ENCODE assay signal across 8 cellular contexts in the genomic region with DNA sequence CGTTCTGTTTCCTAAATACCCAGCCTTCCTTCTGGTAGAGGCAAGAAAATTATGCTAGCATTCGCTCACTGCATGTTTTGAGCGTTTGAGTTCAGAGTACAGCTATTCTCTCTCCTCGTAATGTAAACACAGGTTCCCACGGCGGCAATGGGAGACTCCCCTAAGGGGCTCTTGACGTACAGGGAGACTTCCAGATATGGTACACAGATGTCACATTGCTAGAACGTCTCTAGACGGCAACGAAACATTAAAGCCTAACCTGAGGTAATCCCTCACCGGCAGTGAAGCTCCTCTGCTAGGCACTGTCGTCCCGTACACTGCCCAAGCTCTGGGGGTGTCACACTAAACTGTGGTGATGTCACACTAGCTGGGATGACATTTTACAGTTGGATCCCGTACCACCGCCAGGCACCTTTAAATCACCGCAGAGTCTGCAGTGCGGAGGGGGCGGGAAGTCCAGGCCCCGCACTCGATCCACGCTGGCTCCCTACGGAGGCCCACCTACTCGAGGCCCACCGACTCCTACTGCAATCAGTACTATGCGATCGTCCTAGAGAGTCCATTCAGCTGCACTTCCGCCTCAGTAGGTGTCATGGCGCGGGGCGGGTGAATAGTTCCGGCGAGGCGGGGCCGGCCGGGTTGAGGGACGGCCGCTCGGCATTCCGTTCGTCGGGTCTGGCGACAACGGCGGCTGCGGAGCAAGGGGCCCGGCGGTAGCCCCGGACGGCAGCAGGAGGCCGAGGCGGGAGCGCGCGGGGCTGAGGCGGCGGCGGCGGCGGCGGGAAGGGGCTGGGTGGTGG. TPM values are rescaled to one million over a fixed set of nuclear protein-coding genes. Genes with fewer than 3 reads are reported as not detected.
DNase-seq lines count a peak whose midpoint lies in the region; ATAC-seq and TF ChIP-seq lines count a peak whose summit lies in the region.

Gene HIPK1, plus strand, starts transcription at position 375 of the 800 bp plus-strand sequence.

- no peak; the same call in 1 of the 2 replicates for TF ChIP-seq CTCF in PC-9 (conservative IDR thresholded peaks at IDR 0.05)
- no peak for TF ChIP-seq CTCF in epithelial cell of proximal tubule (conservative IDR thresholded peaks at IDR 0.05; ENCODE audit: low read depth, low read length)

- intact Hi-C loops in PC-9 (cut with micrococcal nuclease; ENCODE audit: unreplicated experiment), result loop anchor here (1.0 kb wide), 2 partner anchors 24 to 117 kb away; partner anchors contain the start of genes DCLRE1B and RSBN1

- H3K27ac ChIP-seq in PC-9, result peak within 1 kb of the TSS; percentile 61
- H3K27ac ChIP-seq in mucosa of rectum (ENCODE audit: low read depth in 2 of 2, low read length in 2 of 2), result peak within 1 kb of the TSS; percentile 97 to 99

- ATAC-seq in GM21576 (IDR thresholded peaks at IDR 0.05; ENCODE audit: unreplicated experiment), result peak; percentile 63

- TSS peak; percentile 83 for BruUV-seq in PC-9 (replicated peaks; lab: Mats Ljungman, UMichigan)

- DNase-seq in DMS153 (lab: John Stamatoyannopoulos, UW) (peak; percentile 71), PC-9 (peak; percentile 81 to 88), epithelial cell of proximal tubule (ENCODE audit: low read depth) (no peak)
- peak; percentile 94 for DNase-seq in activated T-cell treated with anti-CD3 and anti-CD28 coated beads, Interleukin-2, amount 50 U/mL, for 1 hour
- peak; percentile 94 for DNase-seq in stimulated activated CD8-positive, alpha-beta memory T cell treated with anti-CD3 and anti-CD28 coated beads, Interleukin-4, amount 100 ng/mL, for 48 hours

- H3F3A ChIP-seq in PC-9 (ENCODE audit: insufficient read depth, low read depth), result peaks cover 24% of the 10 kb centered on the region; the same call in 1 of the 2 replicates

- H2AFZ ChIP-seq in PC-9, result peak within 1 kb of the TSS; percentile 98

- CTCF ChIA-PET in PC-9 (lab: Charles Lee), result interaction anchor here (0.7 to 1.2 kb wide), 2 partner anchors 23 to 59 kb away, joined by 3 to 5 read pairs; partner anchors contain the start of gene DCLRE1B

- H3K36me3 ChIP-seq in PC-9 (ENCODE audit: low read depth) (no peaks in the 10 kb centered on the region), mucosa of rectum (ENCODE audit: control insufficient read depth in 2 of 2, insufficient read depth in 2 of 2, low read length in 2 of 2) (no peaks in the 10 kb centered on the region)

- H3K4me3 ChIP-seq in PC-9 (peak within 1 kb of the TSS; percentile 93), epithelial cell of proximal tubule (ENCODE audit: low read depth, low read length) (peak within 1 kb of the TSS; percentile 64), mucosa of rectum (ENCODE audit: low read length in 2 of 2) (peak within 1 kb of the TSS; percentile 92 to 96)

- H3K9me3 ChIP-seq in PC-9 (ENCODE audit: insufficient read depth, low read depth) (no peaks in the 10 kb centered on the region), mucosa of rectum (ENCODE audit: control insufficient read depth in 2 of 2, low read length in 2 of 2) (no peaks in the 10 kb centered on the region)

- H3K9ac ChIP-seq in mucosa of rectum (ENCODE audit: low read depth in 1 of 2, low read length in 2 of 2), result peak within 1 kb of the TSS; percentile 97

- no peak for TF ChIP-seq EP300 in Ishikawa (IDR thresholded peaks at IDR 0.05; ENCODE audit: borderline replicate concordance)

- peaks cover 20% of the 10 kb centered on the region for H4K20me1 ChIP-seq in PC-9 (ENCODE audit: insufficient read depth)

- peak within 1 kb of the TSS; percentile 84 for H3K4me2 ChIP-seq in PC-9

- no peak for TF ChIP-seq RAD21 in Ishikawa (IDR thresholded peaks at IDR 0.05; ENCODE audit: low read depth)

- H3K4me1 ChIP-seq in PC-9 (replicated peaks; ENCODE audit: insufficient read depth), result peaks cover 33% of the 10 kb centered on the region
- H3K4me1 ChIP-seq in mucosa of rectum (ENCODE audit: control insufficient read depth in 2 of 2, insufficient read depth in 2 of 2, low read length in 2 of 2), result peaks cover 25 to 39% of the 10 kb centered on the region in 2 donors

- H3K79me2 ChIP-seq in PC-9 (ENCODE audit: low read depth), result peaks cover 44% of the 10 kb centered on the region

- H3K27me3 ChIP-seq in PC-9 (ENCODE audit: insufficient read depth, low read depth) (no peaks in the 10 kb centered on the region), mucosa of rectum (ENCODE audit: control insufficient read depth in 2 of 2, insufficient read depth in 2 of 2, low read length in 2 of 2) (no peaks in the 10 kb centered on the region)

- POLR2A ChIA-PET in PC-9 (lab: Charles Lee; ENCODE audit: unreplicated experiment), result interaction anchor here (0.5 to 1.0 kb wide), 3 partner anchors 23 to 1535 kb away, joined by 3 to 8 read pairs (median 6); partner anchors contain the start of genes AP4B1 and DCLRE1B

- no peaks in the 10 kb centered on the region; the same call in 1 of the 2 replicates for H3K9me2 ChIP-seq in PC-9 (ENCODE audit: insufficient read depth)

TF ChIP-seq in Ishikawa, 13 proteins besides CTCF, POLR2A, EP300 and RAD21:
- TF ChIP-seq CREB1 (IDR thresholded peaks at IDR 0.05; ENCODE audit: low read depth) (peak; percentile 57; the same call in 1 of the 2 replicates), ZBTB7A (IDR thresholded peaks at IDR 0.05; ENCODE audit: low read depth) (0 out of 2 replicates have a peak, but pooled peaks have one; percentile 32), USF1 (IDR thresholded peaks at IDR 0.05) (no peak), YY1 (IDR thresholded peaks at IDR 0.05; ENCODE audit: low read depth) (peak; percentile 99), NFIC (IDR thresholded peaks at IDR 0.05) (no peak), TAF1 (IDR thresholded peaks at IDR 0.05; ENCODE audit: low read depth) (peak; percentile 45), MAX (IDR thresholded peaks at IDR 0.05) (peak; percentile 64; the same call in 1 of the 2 replicates), FOXM1 (IDR thresholded peaks at IDR 0.05; ENCODE audit: borderline replicate concordance, low read depth) (no peak), EGR1 (IDR thresholded peaks at IDR 0.05) (peak; percentile 71), CEBPB (IDR thresholded peaks at IDR 0.05) (no peak), TEAD4 (IDR thresholded peaks at IDR 0.05) (peak; percentile 34), TCF12 (IDR thresholded peaks at IDR 0.05; ENCODE audit: low read depth) (peak; percentile 57; the same call in 1 of the 2 replicates)
- TF ChIP-seq, protein P1, sequence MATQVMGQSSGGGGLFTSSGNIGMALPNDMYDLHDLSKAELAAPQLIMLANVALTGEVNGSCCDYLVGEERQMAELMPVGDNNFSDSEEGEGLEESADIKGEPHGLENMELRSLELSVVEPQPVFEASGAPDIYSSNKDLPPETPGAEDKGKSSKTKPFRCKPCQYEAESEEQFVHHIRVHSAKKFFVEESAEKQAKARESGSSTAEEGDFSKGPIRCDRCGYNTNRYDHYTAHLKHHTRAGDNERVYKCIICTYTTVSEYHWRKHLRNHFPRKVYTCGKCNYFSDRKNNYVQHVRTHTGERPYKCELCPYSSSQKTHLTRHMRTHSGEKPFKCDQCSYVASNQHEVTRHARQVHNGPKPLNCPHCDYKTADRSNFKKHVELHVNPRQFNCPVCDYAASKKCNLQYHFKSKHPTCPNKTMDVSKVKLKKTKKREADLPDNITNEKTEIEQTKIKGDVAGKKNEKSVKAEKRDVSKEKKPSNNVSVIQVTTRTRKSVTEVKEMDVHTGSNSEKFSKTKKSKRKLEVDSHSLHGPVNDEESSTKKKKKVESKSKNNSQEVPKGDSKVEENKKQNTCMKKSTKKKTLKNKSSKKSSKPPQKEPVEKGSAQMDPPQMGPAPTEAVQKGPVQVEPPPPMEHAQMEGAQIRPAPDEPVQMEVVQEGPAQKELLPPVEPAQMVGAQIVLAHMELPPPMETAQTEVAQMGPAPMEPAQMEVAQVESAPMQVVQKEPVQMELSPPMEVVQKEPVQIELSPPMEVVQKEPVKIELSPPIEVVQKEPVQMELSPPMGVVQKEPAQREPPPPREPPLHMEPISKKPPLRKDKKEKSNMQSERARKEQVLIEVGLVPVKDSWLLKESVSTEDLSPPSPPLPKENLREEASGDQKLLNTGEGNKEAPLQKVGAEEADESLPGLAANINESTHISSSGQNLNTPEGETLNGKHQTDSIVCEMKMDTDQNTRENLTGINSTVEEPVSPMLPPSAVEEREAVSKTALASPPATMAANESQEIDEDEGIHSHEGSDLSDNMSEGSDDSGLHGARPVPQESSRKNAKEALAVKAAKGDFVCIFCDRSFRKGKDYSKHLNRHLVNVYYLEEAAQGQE (IDR thresholded peaks at IDR 0.05; ENCODE audit: low read depth), result no peak

RNA-seq across cellular contexts. Expression of gene HIPK1, which starts in this region (rescaled TPM):
- total RNA-seq in PC-9 (2021) (20.0 and 26.3 TPM in 2 replicates), epithelial cell of proximal tubule (12.7 and 19.2 TPM in 2 replicates)
